ENCODE assay signal across 17 cellular contexts in genomic region chr15:48414015-48414414, GRCh38.
A peak's percentile ranks its signal among the peaks of the same experiment; 100 is the strongest.
DNase-seq lines count a peak whose midpoint lies in the region; TF ChIP-seq lines count a peak whose summit lies in the region.
"Had no signal": no experiment of that assay in that cellular context is flagged by ENCODE, and none has a peak within 500 bp of the region (broad histone marks: within the 10 kb centered on the region; RNA-seq: fewer than 3 reads in every experiment).

No MANE protein-coding gene starts in this region.

- H2AFZ ChIP-seq in PC-9, result no peak overlapping the region

- H3K27ac ChIP-seq in sigmoid colon (peak overlapping the region in 3 of 4 donors; percentile 49 to 66 (median 55)), caudate nucleus (ENCODE audit: low read depth, low read length) (no peak overlapping the region), PC-9 (no peak overlapping the region)

- intact Hi-C loops in sigmoid colon (cut with DNase I) (loop anchor here (10.0 kb wide), 1 partner anchor 231 kb away; the partner anchor contains the start of gene FBN1), PC-9 (cut with micrococcal nuclease; ENCODE audit: unreplicated experiment) (no loop called here)

- TF ChIP-seq CTCF in AG09319 (IDR thresholded peaks at IDR 0.05; ENCODE audit: low read depth, low read length) (no peak), foreskin fibroblast (IDR thresholded peaks at IDR 0.05; ENCODE audit: low read depth, low read length) (no peak), sigmoid colon (IDR thresholded peaks at IDR 0.05) (no peak), PC-9 (conservative IDR thresholded peaks at IDR 0.05) (no peak)

- H3K9me3 ChIP-seq in adipocyte (ENCODE audit: control insufficient read depth, low read length) (no peaks in the 10 kb centered on the region), sigmoid colon (no peaks in the 10 kb centered on the region), PC-9 (ENCODE audit: insufficient read depth, low read depth) (no peaks in the 10 kb centered on the region)

- no peaks in the 10 kb centered on the region for H3F3A ChIP-seq in PC-9 (ENCODE audit: insufficient read depth, low read depth)

- WGBS in sigmoid colon, 2 donors, result 86 to 87% methylated on average over 3 of the region's 3 CpGs

- H3K27me3 ChIP-seq in adipocyte (replicated peaks; ENCODE audit: control insufficient read depth, insufficient read depth, low read length), result no peaks in the 10 kb centered on the region
- no peaks in the 10 kb centered on the region for H3K27me3 ChIP-seq in sigmoid colon
- no peaks in the 10 kb centered on the region for H3K27me3 ChIP-seq in PC-9 (ENCODE audit: insufficient read depth, low read depth)

- H3K79me2 ChIP-seq in PC-9 (ENCODE audit: low read depth), result no peaks in the 10 kb centered on the region

- H3K36me3 ChIP-seq in adipocyte (ENCODE audit: control insufficient read depth, insufficient read depth, low read length, severe bottlenecking), result peaks cover 68% of the 10 kb centered on the region
- peaks cover 0 to 25% (median 0%) of the 10 kb centered on the region in 4 donors for H3K36me3 ChIP-seq in sigmoid colon
- no peaks in the 10 kb centered on the region for H3K36me3 ChIP-seq in PC-9 (ENCODE audit: low read depth)

- no peak for TF ChIP-seq POLR2A in sigmoid colon (IDR thresholded peaks at IDR 0.05)

- POLR2A ChIA-PET in PC-9 (lab: Charles Lee; ENCODE audit: unreplicated experiment), result no interaction called here

- BruUV-seq in PC-9 (replicated peaks; lab: Mats Ljungman, UMichigan), result no TSS peak

- H3K9me2 ChIP-seq in PC-9 (ENCODE audit: insufficient read depth), result no peaks in the 10 kb centered on the region

- H3K4me2 ChIP-seq in PC-9, result no peak overlapping the region

- TF ChIP-seq EP300 in sigmoid colon (IDR thresholded peaks at IDR 0.05), result no peak

- DNase-seq in AG09319 (ENCODE audit: extremely low read depth, low read depth) (peak; percentile 82), adipocyte (ENCODE audit: low read depth) (peak; percentile 79), foreskin fibroblast (peak; percentile 62 to 80), sigmoid colon (peak; percentile 79), NCI-H82 (lab: John Stamatoyannopoulos, UW) (no peak), amniotic stem cell (lab: John Stamatoyannopoulos, UW) (no peak), caudate nucleus (lab: John Stamatoyannopoulos, UW) (no peak), PC-9 (no peak)
- DNase-seq: activated CD4-positive, alpha-beta T cell treated with anti-CD3 and anti-CD28 coated beads, Interleukin-2, amount 10 ng/mL, durations not matched to agents 7 days and 5 days; activated T-cell treated with anti-CD3 and anti-CD28 coated beads, Interleukin-2, amount 50 U/mL, for 72 hours; amygdala; effector CD8-positive, alpha-beta T cell; glutamatergic neuron; GOT3; NCI-H2107; SHP77; stimulated activated CD4-positive, alpha-beta T cell treated with anti-CD3 and anti-CD28 coated beads, Interleukin-4, amount 100 ng/mL, for 4 hours had no signal

- H3K4me1 ChIP-seq in adipocyte (ENCODE audit: control insufficient read depth, insufficient read depth, low read length) (peaks cover 61% of the 10 kb centered on the region), sigmoid colon (peaks cover 0 to 1% (median 0%) of the 10 kb centered on the region in 4 donors), PC-9 (replicated peaks; ENCODE audit: insufficient read depth) (no peaks in the 10 kb centered on the region)

- CTCF ChIA-PET in PC-9 (lab: Charles Lee), result no interaction called here

- H4K20me1 ChIP-seq in PC-9 (ENCODE audit: insufficient read depth), result no peaks in the 10 kb centered on the region

- H3K4me3 ChIP-seq in adipocyte (ENCODE audit: low read length) (peak overlapping the region; percentile 61), foreskin fibroblast (ENCODE audit: low read depth in 1 of 2, low read length in 2 of 2) (no peak overlapping the region), sigmoid colon (no peak overlapping the region), PC-9 (no peak overlapping the region)

- H3K9ac ChIP-seq in adipocyte (ENCODE audit: low read length), result peak overlapping the region; percentile 82

Comparison
In these comparisons a context has a peak if more than half of its experiments do, and no peak if none do; other contexts are left out.
1. DNase-seq: peak in AG09319 (single experiment), adipocyte (single experiment), foreskin fibroblast (2 of 2) and sigmoid colon (single experiment); none in NCI-H82 (single experiment), amniotic stem cell (single experiment), caudate nucleus (0 of 61) and PC-9 (0 of 2).
2. H3K27ac ChIP-seq: peak in sigmoid colon (3 of 4); none in caudate nucleus (single experiment) and PC-9 (single experiment).